Comparison of ENCODE assay signal across 14 cellular contexts in the genomic region with DNA sequence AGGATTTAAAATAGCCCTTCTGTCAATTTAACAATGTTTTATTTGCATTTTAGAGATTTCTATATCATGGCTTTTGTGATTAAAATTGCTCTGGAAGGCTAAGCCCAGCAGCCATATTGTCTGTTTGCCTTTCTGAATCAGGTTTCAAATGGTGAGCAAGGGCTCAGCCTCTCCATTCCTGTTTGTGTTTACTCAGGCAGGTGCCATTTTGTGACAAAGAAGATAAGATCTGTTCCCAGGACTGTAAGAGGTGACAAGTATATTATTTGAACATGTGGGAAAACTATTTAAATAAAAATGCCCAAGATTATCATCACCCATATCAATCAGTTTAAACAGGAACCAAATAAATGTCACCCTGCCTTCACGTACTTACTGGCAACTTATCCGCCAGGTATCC.
"Had no signal": no experiment of that assay in that cellular context is flagged by ENCODE, and none has a peak within 500 bp of the region (broad histone marks: within the 10 kb centered on the region; RNA-seq: fewer than 3 reads in every experiment).

No MANE protein-coding gene starts in this region.

- ATAC-seq: body of pancreas, sciatic nerve had no signal

- H3K27me3 ChIP-seq: adrenal gland, body of pancreas, spleen had no signal

- H3K27ac Mint-ChIP-seq: activated naive CD4-positive, alpha-beta T cell treated with anti-CD3 and anti-CD28 coated beads, Interleukin-2, amount 10 ng/mL, durations not matched to agents 7 days and 5 days; activated T-helper 2 cell treated with anti-CD3 and anti-CD28 coated beads, Interferon-gamma antibody, Interleukin-2, Interleukin-4, amounts not matched to agents 10 μg/mL and 5 μg/mL and 100 μg/mL, durations not matched to agents 14 hours and 24 hours and 36 hours; nephron had no signal

- H3K9me3 Mint-ChIP-seq: activated naive CD4-positive, alpha-beta T cell treated with anti-CD3 and anti-CD28 coated beads, Interleukin-2, amount 10 ng/mL, durations not matched to agents 7 days and 5 days; activated T-helper 2 cell treated with anti-CD3 and anti-CD28 coated beads, Interferon-gamma antibody, Interleukin-2, Interleukin-4, amounts not matched to agents 10 μg/mL and 5 μg/mL and 100 μg/mL, durations not matched to agents 14 hours and 24 hours and 36 hours; nephron had no signal

- H3K4me1 ChIP-seq: adrenal gland, left ventricle myocardium inferior, spleen had no signal

- H3K4me3 Mint-ChIP-seq: activated naive CD4-positive, alpha-beta T cell treated with anti-CD3 and anti-CD28 coated beads, Interleukin-2, amount 10 ng/mL, durations not matched to agents 7 days and 5 days; central memory CD8-positive, alpha-beta T cell; nephron had no signal

- H3K4me1 Mint-ChIP-seq: activated naive CD4-positive, alpha-beta T cell treated with anti-CD3 and anti-CD28 coated beads, Interleukin-2, amount 10 ng/mL, durations not matched to agents 7 days and 5 days; central memory CD8-positive, alpha-beta T cell; nephron had no signal

- H3K27me3 Mint-ChIP-seq: activated naive CD4-positive, alpha-beta T cell treated with anti-CD3 and anti-CD28 coated beads, Interleukin-2, amount 10 ng/mL, durations not matched to agents 7 days and 5 days; central memory CD8-positive, alpha-beta T cell had no signal

- DNase-seq: activated CD4-positive, alpha-beta T cell treated with anti-CD3 and anti-CD28 coated beads, Interleukin-2, amount 50 U/mL, for 1 hour; activated naive CD4-positive, alpha-beta T cell treated with anti-CD3 and anti-CD28 coated beads, Interleukin-2, amount 10 ng/mL, durations not matched to agents 7 days and 5 days; adrenal gland; body of pancreas; erythroblast; left ventricle myocardium inferior; mesenchymal stem cell; spleen; stimulated activated CD4-positive, alpha-beta T cell treated with anti-CD3 and anti-CD28 coated beads, Interleukin-1b, Interleukin-23, amount 100 ng/mL, for 48 hours; stimulated activated naive CD4-positive, alpha-beta T cell had no signal

- H3K4me3 ChIP-seq: adrenal gland, body of pancreas, left ventricle myocardium inferior, spleen had no signal

- H3K9me3 ChIP-seq: adrenal gland, body of pancreas, left ventricle myocardium inferior, spleen had no signal

- H3K36me3 ChIP-seq: adrenal gland, left ventricle myocardium inferior, spleen had no signal

- H3K36me3 Mint-ChIP-seq: activated naive CD4-positive, alpha-beta T cell treated with anti-CD3 and anti-CD28 coated beads, Interleukin-2, amount 10 ng/mL, durations not matched to agents 7 days and 5 days had no signal

- H3K27ac ChIP-seq: adrenal gland, body of pancreas, left ventricle myocardium inferior had no signal
